In genomic region chr2:111957872-111958354, GRCh38 we compare ENCODE assay signal across 1 cellular context.
TF ChIP-seq lines count a peak whose summit lies in the region.

No MANE protein-coding gene starts in this region.

TF ChIP-seq in K562, 482 proteins besides CTCF, POLR2A, EP300 and RAD21 (continued from another document):
- no peak for TF ChIP-seq ZBTB5 (IDR thresholded peaks at IDR 0.05)
- no peak for TF ChIP-seq RBM15 (IDR thresholded peaks at IDR 0.05; ENCODE audit: insufficient read depth, low read length)
- TF ChIP-seq SPI1 (IDR thresholded peaks at IDR 0.05; ENCODE audit: borderline replicate concordance, low read depth, low read length), result no peak
- TF ChIP-seq U2AF2 (optimal IDR thresholded peaks at IDR 0.05; ENCODE audit: low read depth, low read length), result no peak
- no peak for TF ChIP-seq HDAC6 (IDR thresholded peaks at IDR 0.05; ENCODE audit: low read depth, low read length)
- TF ChIP-seq ZNF644 (tag; IDR thresholded peaks at IDR 0.05; ENCODE audit: low read depth), result no peak
- TF ChIP-seq HCFC1 (IDR thresholded peaks at IDR 0.05; ENCODE audit: low read depth, low read length), result no peak
- TF ChIP-seq ZKSCAN3 (CRISPR knock-in tag; IDR thresholded peaks at IDR 0.05), result no peak
